1 cellular context compared by ENCODE assay signal in genomic region chr14:103444837-103445524, GRCh38.
TF ChIP-seq lines count a peak whose summit lies in the region.

No MANE protein-coding gene starts in this region.

TF ChIP-seq in K562, 482 proteins besides CTCF, POLR2A, EP300 and RAD21 (continued from another document and continues in another):
- TF ChIP-seq VEZF1 (CRISPR knock-in tag; IDR thresholded peaks at IDR 0.05) (0 out of 2 replicates have a peak, but pooled peaks have one; percentile 17), CREB3L1 (IDR thresholded peaks at IDR 0.05; ENCODE audit: borderline replicate concordance, low read depth) (no peak), FOXK1 (CRISPR knock-in tag; IDR thresholded peaks at IDR 0.05; ENCODE audit: borderline replicate concordance) (no peak), SMARCC2 (IDR thresholded peaks at IDR 0.05; ENCODE audit: low read depth) (0 out of 2 replicates have a peak, but pooled peaks have one; percentile 24), IFI16 (CRISPR knock-in tag; IDR thresholded peaks at IDR 0.05) (no peak), PTRF (tag; IDR thresholded peaks at IDR 0.05) (no peak), LCOR (CRISPR knock-in tag; IDR thresholded peaks at IDR 0.05) (no peak), FOXA3 (CRISPR knock-in tag; conservative IDR thresholded peaks at IDR 0.05 in 1 of 2, IDR thresholded peaks at IDR 0.05 in 1 of 2) (peak in 1 of 2 experiments; percentile 63; a peak in 1 of 4 replicates), ZNF778 (CRISPR knock-in tag; IDR thresholded peaks at IDR 0.05) (no peak), ARID3B (CRISPR knock-in tag; IDR thresholded peaks at IDR 0.05; ENCODE audit: borderline replicate concordance) (no peak), RCOR1 (IDR thresholded peaks at IDR 0.05; ENCODE audit: borderline replicate concordance in 1 of 2, low read depth in 2 of 2, low read length in 2 of 2) (peak in 1 of 2 experiments; percentile 84; a peak in 1 of 4 replicates), ARID3A (IDR thresholded peaks at IDR 0.05; ENCODE audit: borderline replicate concordance, low read depth, low read length) (0 out of 2 replicates have a peak, but pooled peaks have one; percentile 17), XRCC5 (IDR thresholded peaks at IDR 0.05; ENCODE audit: low read depth, low read length) (no peak), CBFA2T2 (conservative IDR thresholded peaks at IDR 0.05) (peak; percentile 73), MECOM (CRISPR knock-in tag; IDR thresholded peaks at IDR 0.05) (no peak), ZNF445 (CRISPR knock-in tag; IDR thresholded peaks at IDR 0.05; ENCODE audit: low read depth) (no peak), ZBED1 (IDR thresholded peaks at IDR 0.05) (no peak), MLLT1 (IDR thresholded peaks at IDR 0.05) (no peak), HBP1 (CRISPR knock-in tag; IDR thresholded peaks at IDR 0.05) (no peak), MEF2D (tag; conservative IDR thresholded peaks at IDR 0.05; ENCODE audit: low read depth) (no peak), ZBTB34 (CRISPR knock-in tag; IDR thresholded peaks at IDR 0.05) (no peak), NFIX (CRISPR knock-in tag; IDR thresholded peaks at IDR 0.05; ENCODE audit: low read depth) (no peak), KLF16 (IDR thresholded peaks at IDR 0.05) (peak; percentile 49; the same call in 1 of the 2 replicates), TCFL5 (CRISPR knock-in tag; conservative IDR thresholded peaks at IDR 0.05) (no peak), JUND (IDR thresholded peaks at IDR 0.05; ENCODE audit: borderline replicate concordance, low read depth, low read length) (peak; percentile 86), JUND (tag; IDR thresholded peaks at IDR 0.05; ENCODE audit: borderline replicate concordance, low read depth, low read length) (peak; percentile 68; the same call in 1 of the 3 replicates), PURB (CRISPR knock-in tag; IDR thresholded peaks at IDR 0.05; ENCODE audit: low read depth) (no peak), CREM (IDR thresholded peaks at IDR 0.05; ENCODE audit: low read depth) (peak; percentile 81), TRIM25 (IDR thresholded peaks at IDR 0.05; ENCODE audit: borderline replicate concordance) (no peak), NCOR1 (IDR thresholded peaks at IDR 0.05) (peak; percentile 69), HMG20B (CRISPR knock-in tag; IDR thresholded peaks at IDR 0.05) (no peak), TEAD4 (IDR thresholded peaks at IDR 0.05; ENCODE audit: low read length) (peak; percentile 84), TEAD4 (CRISPR knock-in tag; IDR thresholded peaks at IDR 0.05; ENCODE audit: borderline replicate concordance) (no peak), ZBTB33 (CRISPR knock-in tag; IDR thresholded peaks at IDR 0.05) (no peak), RHOXF2B (CRISPR knock-in tag; conservative IDR thresholded peaks at IDR 0.05) (no peak), NR2F6 (CRISPR knock-in tag; IDR thresholded peaks at IDR 0.05) (no peak), AFF1 (IDR thresholded peaks at IDR 0.05; ENCODE audit: low read depth in 1 of 2, partially characterized antibody in 2 of 2) (no peak), THAP7 (CRISPR knock-in tag; IDR thresholded peaks at IDR 0.05) (no peak), RBFOX2 (IDR thresholded peaks at IDR 0.05; ENCODE audit: low read depth, low read length) (no peak), SMAD4 (CRISPR knock-in tag; conservative IDR thresholded peaks at IDR 0.05) (peak; percentile 32; the same call in 1 of the 2 replicates), HOXB6 (CRISPR knock-in tag; IDR thresholded peaks at IDR 0.05; ENCODE audit: borderline replicate concordance) (no peak), TAL1 (IDR thresholded peaks at IDR 0.05) (peak; percentile 54), ARID1B (IDR thresholded peaks at IDR 0.05) (peak; percentile 87), FOXM1 (IDR thresholded peaks at IDR 0.05; ENCODE audit: low read depth) (no peak), FOXM1 (CRISPR knock-in tag; IDR thresholded peaks at IDR 0.05; ENCODE audit: low read depth) (no peak)
